19 cellular contexts compared by ENCODE assay signal in the genomic region with DNA sequence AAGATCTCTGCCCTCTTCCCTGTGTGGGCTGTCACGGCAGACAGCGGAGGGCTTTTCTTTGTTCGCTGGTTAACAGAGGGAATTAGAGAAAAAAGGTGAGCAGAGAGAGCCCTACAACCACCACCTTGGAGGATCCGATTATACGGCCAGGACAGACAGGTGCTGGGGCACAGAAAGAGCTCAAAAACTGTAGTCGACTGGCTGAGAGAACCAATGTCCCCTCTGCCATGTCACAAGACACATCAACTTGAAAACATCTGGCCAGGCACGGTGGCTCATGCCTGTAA. TPM values are rescaled to one million over a fixed set of nuclear protein-coding genes. Genes with fewer than 3 reads are reported as not detected.
DNase-seq lines count a peak whose midpoint lies in the region; ATAC-seq, FAIRE-seq and TF ChIP-seq lines count a peak whose summit lies in the region.
"Had no signal": no experiment of that assay in that cellular context is flagged by ENCODE, and none has a peak within 500 bp of the region (broad histone marks: within the 10 kb centered on the region; RNA-seq: fewer than 3 reads in every experiment).

No MANE protein-coding gene starts in this region.

- peaks cover 10% of the 10 kb centered on the region for H3K79me1 ChIP-seq in mesendoderm (ENCODE audit: low read length)

- no peak overlapping the region for H3K27ac Mint-ChIP-seq in GM23338
- H3K27ac Mint-ChIP-seq: CD4-positive, CD25-positive, alpha-beta regulatory T cell had no signal

- peaks cover 37% of the 10 kb centered on the region for H3K4me1 Mint-ChIP-seq in GM23338
- H3K4me1 Mint-ChIP-seq: CD4-positive, CD25-positive, alpha-beta regulatory T cell had no signal

- H3K27ac ChIP-seq in GM23338 (ENCODE audit: low read depth) (0 out of 2 replicates have a peak overlapping the region, but pooled peaks have one; percentile 35), Karpas-422 (ENCODE audit: low read length) (peak overlapping the region; percentile 98), mesendoderm (ENCODE audit: low read depth, low read length) (peak overlapping the region; percentile 88), caudate nucleus (ENCODE audit: low read depth, low read length) (no peak overlapping the region), heart right ventricle (peak overlapping the region in 1 of 10 donors; percentile 69)

- H3K9ac ChIP-seq in Karpas-422 (ENCODE audit: low read length), result peak overlapping the region; percentile 61
- H3K9ac ChIP-seq in mesendoderm (ENCODE audit: low read length), result peak overlapping the region; percentile 20
- H3K9ac ChIP-seq: SK-N-SH had no signal

- no peak overlapping the region for H3K23ac ChIP-seq in mesendoderm (ENCODE audit: low read length)

- no peak overlapping the region for H3K4me3 Mint-ChIP-seq in GM23338
- H3K4me3 Mint-ChIP-seq: CD4-positive, CD25-positive, alpha-beta regulatory T cell had no signal

- H3K18ac ChIP-seq in mesendoderm (ENCODE audit: low read length), result peak overlapping the region; percentile 68

- TF ChIP-seq CTCF in GM23338 (conservative IDR thresholded peaks at IDR 0.05; ENCODE audit: low read depth in 2 of 2) (no peak), heart right ventricle (IDR thresholded peaks at IDR 0.05) (no peak)

- ATAC-seq in GM23338 (no peak), heart right ventricle (no peak)

- H4K20me1 ChIP-seq in GM23338 (replicated peaks; ENCODE audit: insufficient read depth) (no peaks in the 10 kb centered on the region), Karpas-422 (ENCODE audit: insufficient read depth, low read depth, low read length) (no peaks in the 10 kb centered on the region)

- H3K27me3 Mint-ChIP-seq in GM23338 (ENCODE audit: insufficient read depth, low read depth, poor library complexity), result peaks cover 7% of the 10 kb centered on the region

- no peaks in the 10 kb centered on the region for H3K36me3 ChIP-seq in GM23338 (ENCODE audit: insufficient read depth)
- H3K36me3 ChIP-seq in Karpas-422 (ENCODE audit: insufficient read depth, low read length), result no peaks in the 10 kb centered on the region
- no peaks in the 10 kb centered on the region for H3K36me3 ChIP-seq in mesendoderm (ENCODE audit: control insufficient read depth, insufficient read depth, low read length)
- no peaks in the 10 kb centered on the region for H3K36me3 ChIP-seq in heart right ventricle

- H3K4me1 ChIP-seq in GM23338 (ENCODE audit: insufficient read depth) (peaks cover 38% of the 10 kb centered on the region), Karpas-422 (ENCODE audit: low read length) (peaks cover 55% of the 10 kb centered on the region), mesendoderm (ENCODE audit: control insufficient read depth, low read depth, low read length) (peaks cover 35% of the 10 kb centered on the region), heart right ventricle (peaks cover 0 to 31% (median 0%) of the 10 kb centered on the region in 9 donors)

- H3K4me3 ChIP-seq in GM23338, result no peak overlapping the region
- H3K4me3 ChIP-seq in Karpas-422 (ENCODE audit: low read length), result peak overlapping the region; percentile 43; the same call in 1 of the 2 replicates
- H3K4me3 ChIP-seq in mesendoderm (ENCODE audit: low read length), result no peak overlapping the region
- H3K4me3 ChIP-seq in heart right ventricle, result no peak overlapping the region

- no peak overlapping the region for H2BK15ac ChIP-seq in mesendoderm (replicated peaks; ENCODE audit: low read depth)

- no peak overlapping the region for H2AFZ ChIP-seq in GM23338
- H2AFZ ChIP-seq in Karpas-422 (ENCODE audit: low read length), result no peak overlapping the region

- no peak for FAIRE-seq in HTR-8/SVneo (lab: Jason Lieb, UNC)

- no peaks in the 10 kb centered on the region for H3K27me3 ChIP-seq in GM23338 (ENCODE audit: insufficient read depth)
- no peaks in the 10 kb centered on the region for H3K27me3 ChIP-seq in Karpas-422 (ENCODE audit: low read length)
- H3K27me3 ChIP-seq in mesendoderm (ENCODE audit: insufficient read depth, low read length, poor library complexity), result no peaks in the 10 kb centered on the region
- H3K27me3 ChIP-seq in heart right ventricle, result no peaks in the 10 kb centered on the region

- no CpG with 5 or more reads among the region's 7 CpGs for WGBS in mesendoderm (ENCODE audit: extremely low coverage, insufficient coverage, low lambda C conversion rate)
- 60 to 68% methylated on average over 7 of the region's 7 CpGs for WGBS in heart right ventricle, 2 donors

- H2AK5ac ChIP-seq in mesendoderm (ENCODE audit: low read length), result no peak overlapping the region

- H4K5ac ChIP-seq in mesendoderm (ENCODE audit: low read length), result no peak overlapping the region

- 0 out of 2 replicates have a peak, but pooled peaks cover 4% of the 10 kb centered on the region for H3F3A ChIP-seq in GM23338 (replicated peaks; ENCODE audit: low read depth)

- H3K9me3 ChIP-seq in Karpas-422 (ENCODE audit: low read length) (no peaks in the 10 kb centered on the region), heart right ventricle (no peaks in the 10 kb centered on the region)
- H3K9me3 ChIP-seq: SK-N-SH had no signal

- no peaks in the 10 kb centered on the region for H3K79me2 ChIP-seq in GM23338 (replicated peaks; ENCODE audit: insufficient read depth)
- no peaks in the 10 kb centered on the region for H3K79me2 ChIP-seq in Karpas-422 (ENCODE audit: low read length)
- H3K79me2 ChIP-seq in mesendoderm (ENCODE audit: control insufficient read depth, insufficient read depth, low read length), result peaks cover 11% of the 10 kb centered on the region

- H3K9me3 Mint-ChIP-seq in GM23338, result no peaks in the 10 kb centered on the region

- no peak overlapping the region for H4K8ac ChIP-seq in mesendoderm (ENCODE audit: low read depth, low read length)

- 0 out of 2 replicates have a peak, but pooled peaks cover 6% of the 10 kb centered on the region for H3K9me2 ChIP-seq in GM23338 (ENCODE audit: insufficient read depth)
- H3K9me2 ChIP-seq in Karpas-422 (replicated peaks; ENCODE audit: insufficient read depth, low read length), result no peaks in the 10 kb centered on the region
- H3K9me2 ChIP-seq: SK-N-SH had no signal

- H3K56ac ChIP-seq in mesendoderm (ENCODE audit: low read length), result peak overlapping the region; percentile 75

- intact Hi-C loops in heart right ventricle (cut with DNase I), result no loop called here

- H3K4me2 ChIP-seq in GM23338 (peak overlapping the region; percentile 58), Karpas-422 (ENCODE audit: low read depth, low read length, poor library complexity, severe bottlenecking) (peak overlapping the region; percentile 91), mesendoderm (ENCODE audit: low read length) (no peak overlapping the region)
- H3K4me2 ChIP-seq: SK-N-SH had no signal

- no peaks in the 10 kb centered on the region for H3K36me3 Mint-ChIP-seq in GM23338 (ENCODE audit: low read depth)
- H3K36me3 Mint-ChIP-seq: CD4-positive, CD25-positive, alpha-beta regulatory T cell had no signal

- peak overlapping the region; percentile 33 for H2BK5ac ChIP-seq in mesendoderm (ENCODE audit: low read length)

- H3K4ac ChIP-seq in mesendoderm (ENCODE audit: low read depth, low read length), result peak overlapping the region; percentile 73

- H2BK120ac ChIP-seq in mesendoderm (ENCODE audit: low read depth, low read length), result peak overlapping the region; percentile 47

- DNase-seq in GM23338 (ENCODE audit: low spot score) (no peak), Karpas-422 (no peak), mesendoderm (no peak), caudate nucleus (lab: John Stamatoyannopoulos, UW) (no peak), HTR-8/SVneo (ENCODE audit: insufficient read length, low spot score) (no peak), H4 (ENCODE audit: low spot score) (no peak), heart right ventricle (no peak)
- DNase-seq: ACHN; CD4-positive, CD25-positive, alpha-beta regulatory T cell; COR-L47; DMS 273 treated with DMSO at 0.1 percent for 48 hours; GDM1; NCI-H1092 treated with DMSO at 0.1 percent for 48 hours; NCI-H1694; NCI-H2081 treated with DMSO at 0.1 percent for 48 hours; NCI-H774; OCI-M1; Right ventricle myocardium superior; SK-N-SH had no signal

TF ChIP-seq in GM23338, 12 proteins besides CTCF, POLR2A, EP300 and RAD21 (continues in another document):
- TF ChIP-seq CREB1 (CRISPR knock-in tag; IDR thresholded peaks at IDR 0.05; ENCODE audit: low read depth) (no peak), EZH2 (IDR thresholded peaks at IDR 0.05; ENCODE audit: low read depth, unreplicated experiment) (no peak)

RNA-seq across cellular contexts. Expression of a gene that starts 19.7 kb away (rescaled TPM):
- 7.5 and 10.7 TPM in 2 replicates for total RNA-seq in GM23338 (2014; rRNA removed; shearing (Covaris generic))
- 1.9 TPM in 2 replicates for polyA plus RNA-seq in GM23338 (2016; fragmentation: Nextera tagmentation; extraction: Ambion mirVana)
- 79.9 and 80.1 TPM in 2 replicates for total RNA-seq in Karpas-422 (2014; rRNA removed; shearing (Covaris generic); ENCODE audit: low replicate concordance)
- polyA plus RNA-seq in mesendoderm (2013, experiment 1 of 2), result 14.3 TPM
- polyA plus RNA-seq in mesendoderm (2013, experiment 2 of 2), result 14.0 TPM
- 0.45 and 1.1 TPM in 2 replicates for total RNA-seq in H4 (2014; rRNA removed; shearing (Covaris generic))
- 100 to 1,000 TPM in 1 of 10 donors, 10 to 100 TPM in 9; 39.6 to 111 (median 67.7) TPM for total RNA-seq in heart right ventricle
- polyA plus RNA-seq in heart right ventricle, result 10 to 100 TPM; 19.8 to 35.3 TPM
